8 cellular contexts compared by ENCODE assay signal in the genomic region with DNA sequence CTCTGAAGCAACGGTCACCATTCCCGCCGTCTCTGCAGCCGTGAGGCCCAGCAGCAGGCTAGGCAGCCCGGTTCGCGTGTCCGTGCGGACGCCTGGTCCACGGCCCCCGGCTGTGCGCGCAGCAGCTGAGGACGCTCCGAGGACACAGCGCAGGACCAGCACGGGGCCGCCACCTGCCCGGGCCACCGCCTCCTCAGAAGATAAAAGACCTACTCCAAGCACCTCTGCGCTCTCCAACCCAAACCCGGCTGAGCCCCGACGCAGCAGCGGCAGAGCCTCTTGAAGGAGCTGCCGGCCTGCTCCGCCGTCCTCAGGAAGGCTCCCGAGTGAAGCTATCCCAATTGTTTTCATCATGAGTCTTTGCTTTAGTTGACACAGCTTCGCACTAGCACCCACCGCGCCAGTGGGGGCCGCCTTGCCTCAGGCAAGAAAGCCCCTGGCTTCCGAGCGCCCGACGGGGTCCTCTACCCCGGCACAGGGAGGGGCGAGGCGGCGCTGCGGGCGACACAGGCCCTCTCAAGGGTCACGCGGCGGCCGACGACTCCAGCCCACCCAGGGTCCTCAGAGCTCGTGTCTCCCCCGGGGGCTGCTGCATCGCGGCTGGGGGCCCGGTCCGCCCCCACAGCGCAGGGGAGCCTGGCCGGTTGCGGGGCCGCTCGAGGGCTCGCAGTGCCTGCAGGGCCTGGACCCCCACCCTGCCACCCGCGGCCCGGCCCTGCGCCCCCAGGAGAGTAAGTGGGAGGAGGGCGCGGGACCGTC.
DNase-seq lines count a peak whose midpoint lies in the region; ATAC-seq and TF ChIP-seq lines count a peak whose summit lies in the region.

No MANE protein-coding gene starts in this region.

- H3K27me3 ChIP-seq in neutrophil = peaks cover 53% of the 10 kb centered on the region

- ATAC-seq in HG03025 (IDR thresholded peaks at IDR 0.05; ENCODE audit: low FRiP score, unreplicated experiment) (peak; percentile 2), HG02870 (IDR thresholded peaks at IDR 0.05; ENCODE audit: unreplicated experiment) (no peak)

- H3K4me3 ChIP-seq in neutrophil (ENCODE audit: low read depth in 1 of 2, low read length in 1 of 2) = peak overlapping the region; percentile 60 to 73

- H3K4me1 ChIP-seq in neutrophil (ENCODE audit: control insufficient read depth in 1 of 2, insufficient read depth in 1 of 2, low read depth in 1 of 2, low read length in 1 of 2) = peaks cover 17 to 23% of the 10 kb centered on the region in 2 experiments

- H3K27ac ChIP-seq in VCaP (peak overlapping the region; percentile 82), neutrophil (no peak overlapping the region)

- peak; percentile 52 for DNase-seq in NCI-H748 (lab: John Stamatoyannopoulos, UW; ENCODE audit: unreplicated experiment)
- no peak for DNase-seq in NCI-H748 treated with DMSO at 0.1 percent for 48 hours (lab: John Stamatoyannopoulos, UW)
- peak; percentile 45 for DNase-seq in fibroblast of peridontal ligament (ENCODE audit: extremely low read depth)
- DNase-seq in NK-92 (lab: John Stamatoyannopoulos, UW; ENCODE audit: unreplicated experiment) = no peak

- no peaks in the 10 kb centered on the region for H3K36me3 ChIP-seq in neutrophil

- no peak for TF ChIP-seq CTCF in VCaP (conservative IDR thresholded peaks at IDR 0.05)
- no peak for TF ChIP-seq CTCF in neutrophil (IDR thresholded peaks at IDR 0.05)

- H3K9me3 ChIP-seq in neutrophil = no peaks in the 10 kb centered on the region

Comparison
In these comparisons a context has a peak if more than half of its experiments do, and no peak if none do; other contexts are left out.
1. DNase-seq: peak in NCI-H748 (single experiment) and fibroblast of peridontal ligament (single experiment); none in NCI-H748 treated with DMSO at 0.1 percent for 48 hours (single experiment) and NK-92 (single experiment).